ENCODE assay signal across 18 cellular contexts in the genomic region with DNA sequence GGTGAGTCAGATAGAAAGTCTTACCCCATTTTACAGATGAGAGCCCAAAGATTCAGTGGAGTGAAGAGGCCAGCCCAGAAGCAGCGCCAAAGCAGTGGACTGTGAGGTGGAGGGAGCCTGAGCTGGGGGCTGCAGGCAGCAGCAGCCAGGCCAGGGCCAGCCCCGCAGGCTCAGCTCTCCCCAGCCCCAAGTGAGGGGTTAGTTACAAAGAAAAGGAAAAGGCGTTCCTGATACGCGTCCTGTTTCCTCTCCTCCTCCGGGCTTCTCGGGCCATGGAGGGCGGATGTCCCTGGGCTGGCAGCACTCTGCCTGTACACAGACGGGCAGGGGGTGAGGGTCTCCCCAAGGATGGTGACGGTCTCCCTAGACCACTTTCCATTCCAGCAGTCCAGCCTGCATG. TPM values are rescaled to one million over a fixed set of nuclear protein-coding genes. Genes with fewer than 3 reads are reported as not detected.
DNase-seq lines count a peak whose midpoint lies in the region; ATAC-seq and TF ChIP-seq lines count a peak whose summit lies in the region.
"Had no signal": no experiment of that assay in that cellular context is flagged by ENCODE, and none has a peak within 500 bp of the region (broad histone marks: within the 10 kb centered on the region; RNA-seq: fewer than 3 reads in every experiment).

No MANE protein-coding gene starts in this region.

- peak overlapping the region; percentile 88 for H3K27ac Mint-ChIP-seq in neural progenitor cell
- peak overlapping the region in 1 of 2 donors; percentile 58 for H3K27ac Mint-ChIP-seq in activated naive CD4-positive, alpha-beta T cell treated with anti-CD3 and anti-CD28 coated beads, Interleukin-2, amount 50 U/mL, for 72 hours
- H3K27ac Mint-ChIP-seq: activated CD8-positive, alpha-beta memory T cell treated with anti-CD3 and anti-CD28 coated beads, Interleukin-2, amount 10 ng/mL, durations not matched to agents 7 days and 5 days had no signal

- intact Hi-C loops in heart left ventricle (cut with DNase I) (no loop called here), Right ventricle myocardium inferior (cut with DNase I) (no loop called here), esophagus squamous epithelium (cut with DNase I) (no loop called here), upper lobe of right lung (cut with DNase I) (no loop called here)

- H3K4me1 Mint-ChIP-seq in neural progenitor cell, result peaks cover 5% of the 10 kb centered on the region
- H3K4me1 Mint-ChIP-seq: activated CD8-positive, alpha-beta memory T cell treated with anti-CD3 and anti-CD28 coated beads, Interleukin-2, amount 10 ng/mL, durations not matched to agents 7 days and 5 days; naive B cell had no signal

- H3K36me3 Mint-ChIP-seq in neural progenitor cell, result no peaks in the 10 kb centered on the region
- no peaks in the 10 kb centered on the region for H3K36me3 Mint-ChIP-seq in activated naive CD4-positive, alpha-beta T cell treated with anti-CD3 and anti-CD28 coated beads, Interleukin-2, amount 50 U/mL, for 72 hours
- H3K36me3 Mint-ChIP-seq: activated CD8-positive, alpha-beta memory T cell treated with anti-CD3 and anti-CD28 coated beads, Interleukin-2, amount 10 ng/mL, durations not matched to agents 7 days and 5 days; naive B cell had no signal

- no peak overlapping the region for H3K9ac ChIP-seq in neural progenitor cell

- no peaks in the 10 kb centered on the region for H3K79me2 ChIP-seq in neural progenitor cell (ENCODE audit: low read depth)

- H3K4me1 ChIP-seq in heart left ventricle (peaks cover 0 to 61% (median 33%) of the 10 kb centered on the region in 12 donors), esophagus squamous epithelium (peaks cover 0 to 78% (median 27%) of the 10 kb centered on the region in 3 donors), neural progenitor cell (no peaks in the 10 kb centered on the region), upper lobe of right lung (peaks cover 64% of the 10 kb centered on the region)

- H3K4me3 ChIP-seq in heart left ventricle (peak overlapping the region in 11 of 12 donors; percentile 2 to 56 (median 45)), esophagus squamous epithelium (peak overlapping the region in 2 of 4 donors; percentile 9 to 28), neural progenitor cell (no peak overlapping the region), upper lobe of right lung (peak overlapping the region; percentile 25)
- H3K4me3 ChIP-seq: prostate gland, tibial nerve had no signal

- TF ChIP-seq CTCF in heart left ventricle (IDR thresholded peaks at IDR 0.05), result no peak
- no peak for TF ChIP-seq CTCF in esophagus squamous epithelium (IDR thresholded peaks at IDR 0.05)
- TF ChIP-seq CTCF in neural progenitor cell (IDR thresholded peaks at IDR 0.05), result no peak
- no peak for TF ChIP-seq CTCF in upper lobe of right lung (IDR thresholded peaks at IDR 0.05)

- peak; percentile 14 to 75 (median 46) for ATAC-seq in heart left ventricle
- no peak for ATAC-seq in Right ventricle myocardium inferior
- peak; percentile 18 for ATAC-seq in upper lobe of right lung
- no peak for ATAC-seq in activated naive CD4-positive, alpha-beta T cell treated with anti-CD3 and anti-CD28 coated beads, Interleukin-2, amount 50 U/mL, for 72 hours
- ATAC-seq: activated CD8-positive, alpha-beta memory T cell treated with anti-CD3 and anti-CD28 coated beads, Interleukin-2, amount 10 ng/mL, durations not matched to agents 7 days and 5 days; esophagus mucosa had no signal

- H3K4me3 Mint-ChIP-seq in neural progenitor cell, result no peak overlapping the region
- H3K4me3 Mint-ChIP-seq: activated CD8-positive, alpha-beta memory T cell treated with anti-CD3 and anti-CD28 coated beads, Interleukin-2, amount 10 ng/mL, durations not matched to agents 7 days and 5 days; naive B cell had no signal

- H3K9me3 ChIP-seq in heart left ventricle, result no peaks in the 10 kb centered on the region
- H3K9me3 ChIP-seq in esophagus squamous epithelium, result no peaks in the 10 kb centered on the region
- no peaks in the 10 kb centered on the region for H3K9me3 ChIP-seq in neural progenitor cell (ENCODE audit: low read depth)
- no peaks in the 10 kb centered on the region for H3K9me3 ChIP-seq in upper lobe of right lung
- H3K9me3 ChIP-seq: prostate gland, tibial nerve had no signal

- no peaks in the 10 kb centered on the region for H3K9me3 Mint-ChIP-seq in neural progenitor cell
- H3K9me3 Mint-ChIP-seq in activated naive CD4-positive, alpha-beta T cell treated with anti-CD3 and anti-CD28 coated beads, Interleukin-2, amount 50 U/mL, for 72 hours, result no peaks in the 10 kb centered on the region
- H3K9me3 Mint-ChIP-seq: naive B cell had no signal

- H3K4me2 ChIP-seq in neural progenitor cell, result no peak overlapping the region

- H3K27me3 Mint-ChIP-seq in neural progenitor cell (ENCODE audit: insufficient read depth, low read depth), result peaks cover 2% of the 10 kb centered on the region
- H3K27me3 Mint-ChIP-seq: activated CD8-positive, alpha-beta memory T cell treated with anti-CD3 and anti-CD28 coated beads, Interleukin-2, amount 10 ng/mL, durations not matched to agents 7 days and 5 days; naive B cell had no signal

- H3F3A ChIP-seq in neural progenitor cell (ENCODE audit: low read depth), result no peaks in the 10 kb centered on the region

- H3K27me3 ChIP-seq in heart left ventricle (no peaks in the 10 kb centered on the region), esophagus squamous epithelium (no peaks in the 10 kb centered on the region), neural progenitor cell (no peaks in the 10 kb centered on the region), upper lobe of right lung (no peaks in the 10 kb centered on the region)
- H3K27me3 ChIP-seq: tibial nerve had no signal

- peak in 2 of 5 donors; percentile 48 to 53 for DNase-seq in heart left ventricle
- DNase-seq in Right ventricle myocardium inferior (ENCODE audit: missing footprints), result no peak
- DNase-seq in esophagus squamous epithelium (lab: John Stamatoyannopoulos, UW), result no peak
- no peak for DNase-seq in neural progenitor cell (ENCODE audit: low spot score)
- DNase-seq in upper lobe of right lung, result no peak
- DNase-seq in HT-29 (ENCODE audit: low spot score), result no peak
- DNase-seq in NCI-H69 (lab: John Stamatoyannopoulos, UW), result no peak
- DNase-seq in activated naive CD4-positive, alpha-beta T cell treated with anti-CD3 and anti-CD28 coated beads, Interleukin-2, amount 50 U/mL, for 72 hours (ENCODE audit: low spot score in 2 of 2), result no peak
- DNase-seq: activated CD4-positive, alpha-beta T cell treated with anti-CD3 and anti-CD28 coated beads for 4 hours; activated CD8-positive, alpha-beta memory T cell treated with anti-CD3 and anti-CD28 coated beads, Interleukin-2, amount 10 ng/mL, durations not matched to agents 7 days and 5 days; H7; mammary epithelial cell; naive B cell; NCI-H2107; NCI-H526 had no signal

- H3K36me3 ChIP-seq in heart left ventricle, result peaks cover 0 to 18% (median 0%) of the 10 kb centered on the region in 9 donors
- peaks cover 0 to 9% (median 0%) of the 10 kb centered on the region in 3 donors for H3K36me3 ChIP-seq in esophagus squamous epithelium
- H3K36me3 ChIP-seq in neural progenitor cell, result no peaks in the 10 kb centered on the region
- H3K36me3 ChIP-seq in upper lobe of right lung, result peaks cover 11% of the 10 kb centered on the region
- H3K36me3 ChIP-seq: prostate gland, tibial nerve had no signal

- H3K27ac ChIP-seq in heart left ventricle (peak overlapping the region; percentile 18 to 81 (median 71)), esophagus squamous epithelium (peak overlapping the region in 3 of 4 donors; percentile 39 to 79 (median 78)), neural progenitor cell (no peak overlapping the region), upper lobe of right lung (peak overlapping the region; percentile 47)
- H3K27ac ChIP-seq: prostate gland had no signal

- no peak overlapping the region for H2AFZ ChIP-seq in neural progenitor cell (replicated peaks)

- peak in 1 of 2 donors; percentile 30 for TF ChIP-seq POLR2A in heart left ventricle (IDR thresholded peaks at IDR 0.05)
- no peak for TF ChIP-seq POLR2A in esophagus squamous epithelium (IDR thresholded peaks at IDR 0.05)

- WGBS in heart left ventricle, 4 donors, result 53 to 68% (median 63%) methylated on average over 5 to 10 of the region's 10 CpGs
- 82 to 100% methylated on average over 1 to 2 of the region's 10 CpGs for WGBS in esophagus squamous epithelium, 2 donors

- no peaks in the 10 kb centered on the region for H4K20me1 ChIP-seq in neural progenitor cell (ENCODE audit: low read depth)

RNA-seq across cellular contexts. Expression of a gene that starts 44.9 kb away (rescaled TPM):
- total RNA-seq in heart left ventricle (10 to 100 TPM; 15.2 to 58.9 (median 29.2) TPM), Right ventricle myocardium inferior (30.3 TPM), esophagus squamous epithelium (10 to 100 TPM in 3 of 4 donors, 1 to 10 TPM in 1; 9.6 to 24.8 (median 17.8) TPM), neural progenitor cell (ENCODE audit: low replicate concordance) (1.0 and 1.8 TPM in 2 replicates), upper lobe of right lung (188 TPM)
- polyA plus RNA-seq in heart left ventricle, result 10 to 100 TPM in 1 of 2 donors, 1 to 10 TPM in 1; 7.9 to 12.5 TPM
- 28.6 and 33.5 TPM in 2 replicates for total RNA-seq in HT-29 (2014; rRNA removed; shearing (Covaris generic))
- total RNA-seq in activated naive CD4-positive, alpha-beta T cell treated with anti-CD3 and anti-CD28 coated beads, Interleukin-2, amount 50 U/mL, for 72 hours, result 10 to 100 TPM; 11.5 to 28.9 TPM

Comparison
In these comparisons a context has a peak if more than half of its experiments do, and no peak if none do; other contexts are left out.
1. ATAC-seq: peak in heart left ventricle (4 of 4) and upper lobe of right lung (single experiment); none in Right ventricle myocardium inferior (single experiment) and activated naive CD4-positive, alpha-beta T cell treated with anti-CD3 and anti-CD28 coated beads, Interleukin-2, amount 50 U/mL, for 72 hours (0 of 2).